In genomic region chr3:189756651-189757078, GRCh38 we compare ENCODE assay signal across 22 cellular contexts.
DNase-seq lines count a peak whose midpoint lies in the region; ATAC-seq and TF ChIP-seq lines count a peak whose summit lies in the region.
"Had no signal": no experiment of that assay in that cellular context is flagged by ENCODE, and none has a peak within 500 bp of the region (broad histone marks: within the 10 kb centered on the region; RNA-seq: fewer than 3 reads in every experiment).

No MANE protein-coding gene starts in this region.

- H3K27me3 ChIP-seq in GM06990 (replicated peaks; ENCODE audit: control insufficient read depth, insufficient read depth, low read length), result no peaks in the 10 kb centered on the region
- no peaks in the 10 kb centered on the region for H3K27me3 ChIP-seq in PC-3 (ENCODE audit: low read length)
- H3K27me3 ChIP-seq in right cardiac atrium (ENCODE audit: control insufficient read depth, insufficient read depth), result no peaks in the 10 kb centered on the region
- H3K27me3 ChIP-seq: BLaER1, MG63, neural progenitor cell, stomach had no signal

- DNase-seq in GM06990 (ENCODE audit: extremely low read depth, insufficient read length) (peak; percentile 24), PC-3 (peak; percentile 96), islet precursor cell (peak; percentile 65), SKM-1 treated with dmso at 0.1 percent for 144 hours (lab: John Stamatoyannopoulos, UW; ENCODE audit: unreplicated experiment) (no peak), right cardiac atrium (no peak), DMS114 treated with DMSO at 0.1 percent for 48 hours (lab: John Stamatoyannopoulos, UW; ENCODE audit: unreplicated experiment) (no peak)
- DNase-seq: activated CD4-positive, alpha-beta T cell treated with anti-CD3 and anti-CD28 coated beads, Interleukin-2, amount 10 ng/mL, durations not matched to agents 24 days and 14 days; activated naive CD4-positive, alpha-beta T cell treated with anti-CD3 and anti-CD28 coated beads, Interleukin-2, amount 10 ng/mL, durations not matched to agents 7 days and 5 days; activated T-cell treated with anti-CD3 and anti-CD28 coated beads for 4 hours; DMS79; H9; MG63; midbrain; NCI-H2107; retina; stimulated activated CD4-positive, alpha-beta T cell treated with anti-CD3 and anti-CD28 coated beads, Interleukin-15, amount 100 ng/mL, for 24 hours; stomach had no signal

- H3K4me1 ChIP-seq in PC-3 (ENCODE audit: insufficient read depth, low read length), result peaks cover 32% of the 10 kb centered on the region
- no peaks in the 10 kb centered on the region for H3K4me1 ChIP-seq in right cardiac atrium (ENCODE audit: control insufficient read depth, insufficient read depth, low read length)
- H3K4me1 ChIP-seq: BLaER1, neural progenitor cell, stomach had no signal

- H3K9me2 ChIP-seq in PC-3 (replicated peaks; ENCODE audit: low read length), result no peaks in the 10 kb centered on the region

- H3K36me3 ChIP-seq in GM06990 (ENCODE audit: control insufficient read depth, insufficient read depth, low read length) (no peaks in the 10 kb centered on the region), PC-3 (ENCODE audit: low read depth, low read length) (peaks cover 4% of the 10 kb centered on the region; the same call in 1 of the 2 replicates)
- H3K36me3 ChIP-seq: BLaER1, MG63, neural progenitor cell, stomach had no signal

- H3K4me2 ChIP-seq in PC-3 (ENCODE audit: low read length), result peak overlapping the region; percentile 54
- H3K4me2 ChIP-seq: BLaER1, neural progenitor cell had no signal

- intact Hi-C loops in PC-3 (cut with micrococcal nuclease), result loop anchor here (1.0 to 5.0 kb wide), 8 partner anchors 42 to 484 kb away; no protein-coding TSS in a partner anchor
- intact Hi-C loops in right cardiac atrium (cut with DNase I), result no loop called here

- CTCF ChIA-PET in PC-3 (lab: Charles Lee), result no interaction called here

- H3K9me3 ChIP-seq in PC-3 (ENCODE audit: low read length), result no peaks in the 10 kb centered on the region
- no peaks in the 10 kb centered on the region for H3K9me3 ChIP-seq in right cardiac atrium (ENCODE audit: control insufficient read depth, low read length)
- H3K9me3 ChIP-seq: BLaER1, stomach had no signal

- BruUV-seq in PC-3 (replicated peaks; lab: Mats Ljungman, UMichigan), result no TSS peak

- H3K4me3 ChIP-seq in GM06990 (replicated peaks; ENCODE audit: low read depth, low read length), result no peak overlapping the region
- peak overlapping the region; percentile 23; the same call in 1 of the 2 replicates for H3K4me3 ChIP-seq in PC-3 (ENCODE audit: low read length)
- no peak overlapping the region for H3K4me3 ChIP-seq in right cardiac atrium (ENCODE audit: low read length)
- H3K4me3 ChIP-seq: BLaER1, MG63, neural progenitor cell, stomach had no signal

- TF ChIP-seq CTCF in GM06990 (IDR thresholded peaks at IDR 0.05; ENCODE audit: insufficient read depth, low read length, poor library complexity, severe bottlenecking), result no peak
- no peak for TF ChIP-seq CTCF in PC-3 (conservative IDR thresholded peaks at IDR 0.05; ENCODE audit: low read depth, low read length)

- no peak overlapping the region for H3K9ac ChIP-seq in PC-3 (ENCODE audit: low read length)
- H3K9ac ChIP-seq: BLaER1, neural progenitor cell had no signal

- H3K79me2 ChIP-seq in PC-3 (ENCODE audit: low read length), result no peaks in the 10 kb centered on the region

- peaks cover 13% of the 10 kb centered on the region for H3F3A ChIP-seq in PC-3 (ENCODE audit: low read length, unreplicated experiment)

- POLR2A ChIA-PET in PC-3 (lab: Charles Lee; ENCODE audit: unreplicated experiment), result no interaction called here

- H4K20me1 ChIP-seq in PC-3 (ENCODE audit: low read length), result no peaks in the 10 kb centered on the region
- H4K20me1 ChIP-seq: BLaER1 had no signal

- H2AFZ ChIP-seq in PC-3 (ENCODE audit: low read length), result peak overlapping the region; percentile 8; the same call in 1 of the 2 replicates
- H2AFZ ChIP-seq: neural progenitor cell had no signal

- H3K27ac ChIP-seq in PC-3 (ENCODE audit: low read length) (peak overlapping the region; percentile 48), right cardiac atrium (ENCODE audit: low read length) (no peak overlapping the region)
- H3K27ac ChIP-seq: BLaER1, epithelial cell of prostate, neural progenitor cell, stomach had no signal

- ATAC-seq in GM19395 (IDR thresholded peaks at IDR 0.05; ENCODE audit: unreplicated experiment), result peak; percentile 70
- ATAC-seq in PC-3, result peak; percentile 94
- ATAC-seq in right cardiac atrium, result no peak
- no peak for ATAC-seq in GM21528 (IDR thresholded peaks at IDR 0.05; ENCODE audit: low FRiP score, unreplicated experiment)

Comparison
In these comparisons a context has a peak if more than half of its experiments do, and no peak if none do; other contexts are left out.
1. DNase-seq: peak in GM06990 (single experiment), PC-3 (single experiment) and islet precursor cell (single experiment); none in SKM-1 treated with dmso at 0.1 percent for 144 hours (single experiment), right cardiac atrium (0 of 3) and DMS114 treated with DMSO at 0.1 percent for 48 hours (single experiment).
2. ATAC-seq: peak in GM19395 (single experiment) and PC-3 (single experiment); none in right cardiac atrium (0 of 2) and GM21528 (single experiment).